35 cellular contexts compared by ENCODE assay signal in the genomic region with DNA sequence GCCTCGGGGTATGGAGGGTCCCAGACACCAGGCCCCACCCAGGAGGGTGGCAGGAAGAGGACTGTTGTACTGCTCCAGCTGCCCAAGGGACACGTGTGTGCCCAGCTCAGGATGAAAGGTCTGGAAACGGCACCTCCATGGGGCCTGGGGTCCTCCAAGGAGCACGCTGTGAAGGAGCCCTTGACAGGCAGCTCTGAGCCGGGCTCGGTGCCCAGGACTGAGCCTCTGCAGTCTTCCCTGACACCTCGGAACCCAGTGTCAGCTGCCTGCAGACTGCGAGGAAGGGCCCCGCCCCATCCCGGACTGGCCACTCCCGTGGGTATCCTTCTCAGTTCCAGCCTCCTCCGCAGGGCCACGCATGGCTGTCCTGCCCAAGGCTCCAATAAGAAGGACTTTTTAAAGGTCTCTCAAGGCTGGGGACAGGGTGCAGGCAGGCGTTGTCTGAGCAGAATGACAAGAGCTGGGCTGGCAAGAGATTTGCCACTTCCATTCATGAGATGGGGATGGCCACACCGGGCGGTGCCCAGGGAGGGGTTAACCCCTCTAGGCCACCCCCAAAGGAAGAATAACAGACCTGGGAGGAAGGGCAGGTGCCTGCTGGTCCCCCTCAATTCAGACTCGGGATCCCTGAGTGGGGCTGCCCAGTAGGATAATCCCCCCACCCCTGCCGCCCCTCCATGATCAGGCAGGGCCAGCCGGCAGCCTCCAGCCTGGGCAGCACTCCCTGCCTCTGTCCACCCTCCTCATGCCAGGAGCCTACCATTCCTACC. TPM values are rescaled to one million over a fixed set of nuclear protein-coding genes. Genes with fewer than 3 reads are reported as not detected.
DNase-seq lines count a peak whose midpoint lies in the region; ATAC-seq, FAIRE-seq and TF ChIP-seq lines count a peak whose summit lies in the region.
"Had no signal": no experiment of that assay in that cellular context is flagged by ENCODE, and none has a peak within 500 bp of the region (broad histone marks: within the 10 kb centered on the region; RNA-seq: fewer than 3 reads in every experiment).

No MANE protein-coding gene starts in this region.

- H3K18ac ChIP-seq in neuronal stem cell (ENCODE audit: low read length): peak overlapping the region; percentile 71

- H3K9me3 ChIP-seq in Panc1 (ENCODE audit: control insufficient read depth, insufficient read depth, low read depth, low read length) (no peaks in the 10 kb centered on the region), neuronal stem cell (replicated peaks in 1 of 2; ENCODE audit: control insufficient read depth in 2 of 2, insufficient read depth in 1 of 2, low read depth in 1 of 2, low read length in 2 of 2) (no peaks in the 10 kb centered on the region)
- H3K9me3 ChIP-seq: A549, SK-N-SH, upper lobe of left lung had no signal

- H3K4ac ChIP-seq in neuronal stem cell (ENCODE audit: low read length): no peak overlapping the region

- no peak overlapping the region for H2BK15ac ChIP-seq in neuronal stem cell (ENCODE audit: low read length)

- peaks cover 1% of the 10 kb centered on the region for H3K79me1 ChIP-seq in neuronal stem cell (ENCODE audit: low read depth, low read length)

- H3K36me3 ChIP-seq in Panc1 (ENCODE audit: control insufficient read depth, insufficient read depth, low read length): no peaks in the 10 kb centered on the region
- no peaks in the 10 kb centered on the region for H3K36me3 ChIP-seq in neuronal stem cell (replicated peaks in 1 of 2; ENCODE audit: control insufficient read depth in 2 of 2, insufficient read depth in 2 of 2, low read length in 2 of 2)
- H3K36me3 ChIP-seq: cardiac muscle cell, upper lobe of left lung had no signal

- H4K91ac ChIP-seq in neuronal stem cell (ENCODE audit: low read depth, low read length, poor library complexity): peak overlapping the region; percentile 43

- intact Hi-C loops in Panc1 (cut with micrococcal nuclease; ENCODE audit: unreplicated experiment): no loop called here

- in situ Hi-C loops in Panc1 (cut with HindIII; ENCODE audit: low pct_unique_long_range_greater_than_20kb, low sequenced_read_pairs): no loop called here

- H3K27ac ChIP-seq in Panc1 (ENCODE audit: low read length) (no peak overlapping the region), neuronal stem cell (replicated peaks; ENCODE audit: low read length) (no peak overlapping the region)
- H3K27ac ChIP-seq: A549, cardiac muscle cell, coronary artery, upper lobe of left lung had no signal

- CTCF ChIA-PET in Panc1 (lab: Charles Lee): interaction anchor here (0.6 kb wide), 2 partner anchors 114 to 773 kb away, joined by 4 to 5 read pairs; no protein-coding TSS in a partner anchor

- no peak for FAIRE-seq in GM12891 (lab: Jason Lieb, UNC)
- FAIRE-seq: A549, astrocyte, GM18507 had no signal

- no peaks in the 10 kb centered on the region; the same call in 1 of the 2 replicates for H3K27me3 ChIP-seq in Panc1 (ENCODE audit: control insufficient read depth, insufficient read depth, low read length)
- H3K27me3 ChIP-seq in neuronal stem cell (ENCODE audit: control insufficient read depth in 3 of 3, insufficient read depth in 3 of 3, low read depth in 1 of 3, low read length in 3 of 3): peaks cover 0 to 67% (median under 1%) of the 10 kb centered on the region in 3 experiments

- peak; percentile 11 for DNase-seq in activated T-cell treated with anti-CD3 and anti-CD28 coated beads, Interleukin-2, amount 50 U/mL, for 1 hour
- DNase-seq in activated T-cell treated with anti-CD3 and anti-CD28 coated beads for 4 hours: no peak
- peak; percentile 17 for DNase-seq in 8988T
- no peak for DNase-seq in Panc1 (ENCODE audit: low read depth, low spot score)
- DNase-seq in neuronal stem cell (ENCODE audit: low spot score): no peak
- DNase-seq in DMS53 (lab: John Stamatoyannopoulos, UW): no peak
- no peak for DNase-seq in GM12891 (ENCODE audit: insufficient read length, low spot score)
- DNase-seq: activated CD4-positive, alpha-beta T cell treated with anti-CD3 and anti-CD28 coated beads, Interleukin-2, amount 50 U/mL, for 1 hour; activated naive CD8-positive, alpha-beta T cell treated with anti-CD3 and anti-CD28 coated beads for 36 hours; CD4-positive, alpha-beta memory T cell; effector memory CD4-positive, alpha-beta T cell; Karpas-422; naive B cell; NCI-H2029; NCI-H2227 treated with DMSO at 0.1 percent for 48 hours; NCI-H526; occipital lobe; SK-N-SH; stimulated activated naive B cell treated with anti-CD40 and anti-IgM and Interleukin-4, amounts not matched to agents 10 μg/mL and 1 μg/mL and 100 μg/mL, for 72 hours; upper lobe of left lung had no signal

- peak overlapping the region; percentile 78 for H2BK120ac ChIP-seq in neuronal stem cell (ENCODE audit: low read depth, low read length)

- H2BK12ac ChIP-seq in neuronal stem cell (ENCODE audit: low read length): no peak overlapping the region

- peak; percentile 15; the same call in 1 of the 2 replicates for ATAC-seq in Panc1
- ATAC-seq in HG02763 (IDR thresholded peaks at IDR 0.05; ENCODE audit: unreplicated experiment): no peak
- ATAC-seq: stimulated activated naive B cell treated with anti-CD40 and anti-IgM and Interleukin-4, amounts not matched to agents 10 μg/mL and 1 μg/mL and 100 μg/mL, for 72 hours had no signal

- no peak overlapping the region for H3K9ac ChIP-seq in neuronal stem cell (ENCODE audit: low read depth, low read length, poor library complexity)
- H3K9ac ChIP-seq: SK-N-SH had no signal

- H2BK5ac ChIP-seq in neuronal stem cell (ENCODE audit: low read length): no peak overlapping the region

- WGBS in neuronal stem cell (ENCODE audit: extremely low coverage in 2 of 2, insufficient read length in 2 of 2, insufficient replicate concordance in 1 of 2), 2 donors: no CpG with 5 or more reads among the region's 19 CpGs

- no peak overlapping the region for H2AFZ ChIP-seq in neuronal stem cell (ENCODE audit: low read length)

- no TSS peak for BruUV-seq in Panc1 (replicated peaks; lab: Mats Ljungman, UMichigan)

- peak overlapping the region; percentile 77 for H3K23ac ChIP-seq in neuronal stem cell (ENCODE audit: low read depth, low read length, poor library complexity)

- H3K4me2 ChIP-seq in neuronal stem cell (ENCODE audit: insufficient read depth, low read length, poor library complexity, severe bottlenecking): no peak overlapping the region
- H3K4me2 ChIP-seq: A549, SK-N-SH had no signal

- peak overlapping the region; percentile 73 for H2AK5ac ChIP-seq in neuronal stem cell (ENCODE audit: low read depth, low read length)

- no peak overlapping the region for H3K4me3 ChIP-seq in Panc1 (ENCODE audit: low read depth in 2 of 2, low read length in 2 of 2)
- no peak overlapping the region for H3K4me3 ChIP-seq in neuronal stem cell (ENCODE audit: low read length in 2 of 2)
- H3K4me3 ChIP-seq: A549, cardiac muscle cell, coronary artery, upper lobe of left lung had no signal

- no peaks in the 10 kb centered on the region for H3K4me1 ChIP-seq in Panc1 (ENCODE audit: control insufficient read depth, insufficient read depth, low read length)
- H3K4me1 ChIP-seq in neuronal stem cell (ENCODE audit: control insufficient read depth in 2 of 2, insufficient read depth in 1 of 2, low read depth in 1 of 2, low read length in 2 of 2): no peaks in the 10 kb centered on the region
- H3K4me1 ChIP-seq: A549 had no signal

- H4K8ac ChIP-seq in neuronal stem cell (ENCODE audit: low read depth, low read length): no peak overlapping the region

- TF ChIP-seq POLR2A in GM12891 (IDR thresholded peaks at IDR 0.05; ENCODE audit: low read depth, low read length): no peak

- no peak overlapping the region for H3K14ac ChIP-seq in neuronal stem cell (ENCODE audit: low read length)

- TF ChIP-seq CTCF in Panc1 (IDR thresholded peaks at IDR 0.05): no peak

- POLR2A ChIA-PET in Panc1 (lab: Charles Lee): no interaction called here

TF ChIP-seq in GM12891, 5 proteins besides CTCF, POLR2A, EP300 and RAD21:
- TF ChIP-seq SPI1 (IDR thresholded peaks at IDR 0.05; ENCODE audit: low read depth, low read length) (no peak), POU2F2 (IDR thresholded peaks at IDR 0.05; ENCODE audit: low read depth, low read length) (no peak), TAF1 (IDR thresholded peaks at IDR 0.05; ENCODE audit: low read depth, low read length) (no peak), PAX5 (IDR thresholded peaks at IDR 0.05; ENCODE audit: insufficient read depth, low read length, severe bottlenecking) (no peak), POLR2AphosphoS5 (IDR thresholded peaks at IDR 0.05; ENCODE audit: low read depth, low read length) (no peak)

RNA-seq across cellular contexts. Expression of a gene that starts 8.9 kb away (rescaled TPM):
- total RNA-seq in Panc1 (2021; ENCODE audit: unreplicated experiment): 2.9 TPM
- 5.0 TPM for polyA plus RNA-seq in Panc1 (2012; ENCODE audit: insufficient read length)
- 8.2 TPM for polyA plus RNA-seq in neuronal stem cell (2013, experiment 1 of 2)
- polyA plus RNA-seq in neuronal stem cell (2013, experiment 2 of 2): 7.9 TPM
- not detected for polyA plus RNA-seq in GM12891 (2012; ENCODE audit: low read depth, missing spikeins)
- total RNA-seq: activated T-helper 1 cell treated with anti-CD3 and anti-CD28 coated beads, Interleukin-12 subunit alpha, Interleukin-12 subunit beta, Interleukin-2, Interleukin-4 antibody, amounts not matched to agents 30 ng/mL and 10 ng/mL and 1 ng/mL, durations not matched to agents 14 hours and 24 hours and 36 hours; CD4-positive, alpha-beta memory T cell; Daoy; epithelial cell of proximal tubule; H4; T-helper 1 cell treated with Interleukin-12 subunit alpha and Interleukin-12 subunit beta and Interleukin-4 antibody, amounts not matched to agents 30 ng/mL and 1 ng/mL, for 36 hours had no signal
- polyA plus RNA-seq: CD4-positive, alpha-beta memory T cell; SK-N-SH had no signal

RNA-seq across cellular contexts. Expression of a gene that starts 22.8 kb away (rescaled TPM):
- not detected for total RNA-seq in Panc1 (2021; ENCODE audit: unreplicated experiment)
- polyA plus RNA-seq in Panc1 (2012; ENCODE audit: insufficient read length): 0.19 TPM
- polyA plus RNA-seq in neuronal stem cell (2013, experiment 1 of 2): not detected
- polyA plus RNA-seq in neuronal stem cell (2013, experiment 2 of 2): not detected
- not detected for polyA plus RNA-seq in GM12891 (2012; ENCODE audit: low read depth, missing spikeins)
- total RNA-seq: activated naive CD8-positive, alpha-beta T cell treated with anti-CD3 and anti-CD28 coated beads for 36 hours; activated T-helper 1 cell treated with anti-CD3 and anti-CD28 coated beads, Interleukin-12 subunit alpha, Interleukin-12 subunit beta, Interleukin-2, Interleukin-4 antibody, amounts not matched to agents 30 ng/mL and 10 ng/mL and 1 ng/mL, durations not matched to agents 14 hours and 24 hours and 36 hours; astrocyte; cardiac muscle cell; CD4-positive, alpha-beta memory T cell; Daoy; epithelial cell of proximal tubule; H4; liver; mesothelial cell of epicardium; occipital lobe; skeletal muscle tissue; T-helper 1 cell treated with Interleukin-12 subunit alpha and Interleukin-12 subunit beta and Interleukin-4 antibody, amounts not matched to agents 30 ng/mL and 1 ng/mL, for 36 hours; upper lobe of left lung; WTC11 had no signal
- polyA plus RNA-seq: cardiac muscle cell; CD4-positive, alpha-beta memory T cell; SK-N-SH had no signal

RNA-seq across cellular contexts. Expression of a gene that starts 41.4 kb away (rescaled TPM):
- 0.18 TPM for total RNA-seq in Panc1 (2021; ENCODE audit: unreplicated experiment)
- 0.17 TPM for polyA plus RNA-seq in Panc1 (2012; ENCODE audit: insufficient read length)
- polyA plus RNA-seq in neuronal stem cell (2013, experiment 1 of 2): not detected
- not detected for polyA plus RNA-seq in neuronal stem cell (2013, experiment 2 of 2)
- not detected for polyA plus RNA-seq in GM12891 (2012; ENCODE audit: low read depth, missing spikeins)
- total RNA-seq: activated naive CD8-positive, alpha-beta T cell treated with anti-CD3 and anti-CD28 coated beads for 36 hours; activated T-helper 1 cell treated with anti-CD3 and anti-CD28 coated beads, Interleukin-12 subunit alpha, Interleukin-12 subunit beta, Interleukin-2, Interleukin-4 antibody, amounts not matched to agents 30 ng/mL and 10 ng/mL and 1 ng/mL, durations not matched to agents 14 hours and 24 hours and 36 hours; astrocyte; cardiac muscle cell; CD4-positive, alpha-beta memory T cell; Daoy; epithelial cell of proximal tubule; H4; liver; mesothelial cell of epicardium; occipital lobe; T-helper 1 cell treated with Interleukin-12 subunit alpha and Interleukin-12 subunit beta and Interleukin-4 antibody, amounts not matched to agents 30 ng/mL and 1 ng/mL, for 36 hours; upper lobe of left lung; WTC11 had no signal
- polyA plus RNA-seq: A549; cardiac muscle cell; CD4-positive, alpha-beta memory T cell; SK-N-SH had no signal

RNA-seq across cellular contexts. Expression of a gene that starts 47.2 kb away (rescaled TPM):
- total RNA-seq in Panc1 (2021; ENCODE audit: unreplicated experiment): not detected
- polyA plus RNA-seq in Panc1 (2012; ENCODE audit: insufficient read length): not detected
- 0.18 TPM for polyA plus RNA-seq in neuronal stem cell (2013, experiment 1 of 2)
- 0.14 TPM for polyA plus RNA-seq in neuronal stem cell (2013, experiment 2 of 2)
- not detected for polyA plus RNA-seq in GM12891 (2012; ENCODE audit: low read depth, missing spikeins)
- total RNA-seq: activated naive CD8-positive, alpha-beta T cell treated with anti-CD3 and anti-CD28 coated beads for 36 hours; activated T-helper 1 cell treated with anti-CD3 and anti-CD28 coated beads, Interleukin-12 subunit alpha, Interleukin-12 subunit beta, Interleukin-2, Interleukin-4 antibody, amounts not matched to agents 30 ng/mL and 10 ng/mL and 1 ng/mL, durations not matched to agents 14 hours and 24 hours and 36 hours; astrocyte; CD4-positive, alpha-beta memory T cell; Daoy; epithelial cell of proximal tubule; H4; liver; mesothelial cell of epicardium; occipital lobe; T-helper 1 cell treated with Interleukin-12 subunit alpha and Interleukin-12 subunit beta and Interleukin-4 antibody, amounts not matched to agents 30 ng/mL and 1 ng/mL, for 36 hours; upper lobe of left lung; WTC11 had no signal
- polyA plus RNA-seq: A549; CD4-positive, alpha-beta memory T cell; liver had no signal

Comparison
In these comparisons a context has a peak if more than half of its experiments do, and no peak if none do; other contexts are left out.
1. DNase-seq: peak in activated T-cell treated with anti-CD3 and anti-CD28 coated beads, Interleukin-2, amount 50 U/mL, for 1 hour (single experiment) and 8988T (single experiment); none in activated T-cell treated with anti-CD3 and anti-CD28 coated beads for 4 hours (single experiment), Panc1 (single experiment), neuronal stem cell (single experiment), DMS53 (single experiment) and GM12891 (single experiment).